17 cellular contexts compared by ENCODE assay signal in the genomic region with DNA sequence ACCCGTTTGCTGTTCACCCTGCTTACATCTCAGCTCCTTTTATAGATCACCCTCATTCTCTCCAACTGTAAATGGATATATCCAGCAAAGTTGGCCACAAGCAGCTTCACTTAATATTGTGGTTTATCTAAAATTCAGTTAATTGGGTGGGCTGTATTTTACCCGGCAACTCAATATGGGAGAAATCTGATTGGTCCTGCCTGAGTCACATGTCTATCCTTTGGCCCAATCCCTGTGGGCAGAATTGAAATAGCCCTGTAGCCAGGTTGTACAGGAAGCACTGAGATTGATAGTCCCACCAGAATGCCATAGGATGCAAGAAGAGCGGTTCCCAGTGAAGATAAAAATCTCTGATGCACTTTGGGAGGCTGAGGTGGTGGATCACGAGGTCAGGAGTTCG.
A peak's percentile ranks its signal among the peaks of the same experiment; 100 is the strongest.
DNase-seq lines count a peak whose midpoint lies in the region; ATAC-seq, FAIRE-seq and TF ChIP-seq lines count a peak whose summit lies in the region.
"Had no signal": no experiment of that assay in that cellular context is flagged by ENCODE, and none has a peak within 500 bp of the region (broad histone marks: within the 10 kb centered on the region; RNA-seq: fewer than 3 reads in every experiment).

No MANE protein-coding gene starts in this region.

- CTCF ChIA-PET in HEK293T (lab: Yijun Ruan, JAX) = no interaction called here
- CTCF ChIA-PET in GM12878 (lab: Yijun Ruan, JAX) = no interaction called here

- in situ Hi-C loops in GM12878 (cut with MboI) = no loop called here

- ATAC-seq in GM12878 = no peak
- ATAC-seq in GM18505 (IDR thresholded peaks at IDR 0.05; ENCODE audit: unreplicated experiment) = no peak
- ATAC-seq: effector memory CD8-positive, alpha-beta T cell; stimulated activated memory B cell treated with anti-CD40 and anti-IgM and Interleukin-4, amounts not matched to agents 10 μg/mL and 1 μg/mL and 100 μg/mL, for 72 hours had no signal

- TF ChIP-seq RAD21 in GM12878 (IDR thresholded peaks at IDR 0.05; ENCODE audit: insufficient read depth, low read depth, low read length) = no peak

- H3K27me3 ChIP-seq in GM12878 (replicated peaks in 1 of 2; ENCODE audit: control insufficient read depth in 2 of 2, insufficient read depth in 2 of 2, low read length in 1 of 2) = no peaks in the 10 kb centered on the region
- H3K27me3 ChIP-seq: BLaER1 treated with 17β-estradiol and CSF1 and Interleukin-3, amounts not matched to agents 10 nM and 100 nM; breast epithelium had no signal

- no peaks in the 10 kb centered on the region for H4K20me1 ChIP-seq in GM12878 (ENCODE audit: control insufficient read depth, insufficient read depth)
- H4K20me1 ChIP-seq: BLaER1 treated with 17β-estradiol and CSF1 and Interleukin-3, amounts not matched to agents 10 nM and 100 nM had no signal

- no peaks in the 10 kb centered on the region for H3K79me2 ChIP-seq in GM12878 (ENCODE audit: control insufficient read depth, insufficient read depth, low read length)

- WGBS in GM12878 (ENCODE audit: insufficient coverage, insufficient replicate concordance, low lambda C conversion rate, missing lambda C conversion rate) = 9% methylated on average over 5 of the region's 5 CpGs

- H3K27ac ChIP-seq in GM12878 (ENCODE audit: control insufficient read depth, insufficient read depth) (no peak overlapping the region), substantia nigra (ENCODE audit: low read depth, low read length, poor library complexity, severe bottlenecking) (no peak overlapping the region)
- H3K27ac ChIP-seq: BLaER1 treated with 17β-estradiol and CSF1 and Interleukin-3, amounts not matched to agents 10 nM and 100 nM; breast epithelium; HL-60 had no signal

- no peak for TF ChIP-seq CTCF in GM12878 (IDR thresholded peaks at IDR 0.05 in 2 of 3, conservative IDR thresholded peaks at IDR 0.05 in 1 of 3; ENCODE audit: control insufficient read depth in 2 of 3, extremely low read depth in 1 of 3, insufficient read depth in 1 of 3, low read depth in 3 of 3, low read length in 3 of 3)

- H3K4me2 ChIP-seq in GM12878 (ENCODE audit: control insufficient read depth, insufficient read depth) = no peak overlapping the region

- H3K9ac ChIP-seq in GM12878 (ENCODE audit: control insufficient read depth, insufficient read depth, low read length) = no peak overlapping the region
- H3K9ac ChIP-seq: BLaER1 treated with 17β-estradiol and CSF1 and Interleukin-3, amounts not matched to agents 10 nM and 100 nM had no signal

- TF ChIP-seq POLR2A in GM12878 (IDR thresholded peaks at IDR 0.05; ENCODE audit: low read depth, low read length) = no peak
- no peak for TF ChIP-seq POLR2A in GM18505 (IDR thresholded peaks at IDR 0.05; ENCODE audit: borderline replicate concordance, extremely low read depth, insufficient read depth, insufficient read length)

- no peaks in the 10 kb centered on the region for H3K4me1 ChIP-seq in GM12878 (ENCODE audit: control insufficient read depth, insufficient read depth, low read length)
- H3K4me1 ChIP-seq: breast epithelium had no signal

- POLR2A ChIA-PET in HEK293T (lab: Yijun Ruan, JAX) = no interaction called here
- POLR2A ChIA-PET in GM12878 (lab: Charles Lee) = no interaction called here

- H2AFZ ChIP-seq in GM12878 (ENCODE audit: control insufficient read depth, low read depth, low read length) = no peak overlapping the region

- RAD21 ChIA-PET in GM12878 (lab: Charles Lee; ENCODE audit: unreplicated experiment) = no interaction called here

- no peak overlapping the region for H3K4me3 ChIP-seq in GM12878
- H3K4me3 ChIP-seq: BLaER1 treated with 17β-estradiol and CSF1 and Interleukin-3, amounts not matched to agents 10 nM and 100 nM; breast epithelium had no signal

- no peaks in the 10 kb centered on the region for H3K9me3 ChIP-seq in GM12878 (replicated peaks; ENCODE audit: control insufficient read depth, insufficient read depth, low read length)
- H3K9me3 ChIP-seq: BLaER1 treated with 17β-estradiol and CSF1 and Interleukin-3, amounts not matched to agents 10 nM and 100 nM; breast epithelium had no signal

- TF ChIP-seq EP300 in GM12878 (IDR thresholded peaks at IDR 0.05; ENCODE audit: borderline replicate concordance in 1 of 2, control insufficient read depth in 1 of 2, low read depth in 2 of 2, low read length in 2 of 2) = no peak

- intact Hi-C loops in GM12878 (cut with micrococcal nuclease; ENCODE audit: unreplicated experiment) = no loop called here

- FAIRE-seq in GM12878 (lab: Jason Lieb, UNC) = no peak
- FAIRE-seq: RCC 7860 had no signal

- H3K36me3 ChIP-seq in GM12878 (ENCODE audit: control insufficient read depth in 2 of 2, insufficient read depth in 2 of 2, low read length in 1 of 2) = no peaks in the 10 kb centered on the region
- H3K36me3 ChIP-seq: BLaER1 treated with 17β-estradiol and CSF1 and Interleukin-3, amounts not matched to agents 10 nM and 100 nM; breast epithelium had no signal

- SMC1A ChIA-PET in GM12878 (lab: Charles Lee; ENCODE audit: uncharacterized antibody, unreplicated experiment) = no interaction called here

- BruUV-seq in GM12878 (replicated peaks; lab: Mats Ljungman, UMichigan) = no TSS peak

- DNase-seq in EH (ENCODE audit: low read depth) (peak; percentile 23), HEK293T (ENCODE audit: extremely low spot score) (peak; percentile 59), GM12878 (ENCODE audit: low read depth, low spot score) (no peak), islet precursor cell (peak; percentile 54), substantia nigra (lab: John Stamatoyannopoulos, UW) (no peak), NCI-H1930 (lab: John Stamatoyannopoulos, UW) (no peak), RKO (ENCODE audit: low spot score) (no peak)
- DNase-seq: activated T-cell treated with anti-CD3 and anti-CD28 coated beads for 4 hours; effector memory CD8-positive, alpha-beta T cell; NCI-H1694 treated with DMSO at 0.1 percent for 48 hours; NCI-H526 had no signal

TF ChIP-seq in HEK293T, 16 proteins besides CTCF, POLR2A, EP300 and RAD21:
- TF ChIP-seq CTBP1 (IDR thresholded peaks at IDR 0.05; ENCODE audit: borderline replicate concordance) (no peak), SP1 (IDR thresholded peaks at IDR 0.05) (no peak), ZNF384 (IDR thresholded peaks at IDR 0.05) (no peak)

TF ChIP-seq in GM12878, 131 proteins besides CTCF, POLR2A, EP300 and RAD21 (continues in another document):
- no peak for TF ChIP-seq DPF2 (IDR thresholded peaks at IDR 0.05)
- TF ChIP-seq, protein P1, sequence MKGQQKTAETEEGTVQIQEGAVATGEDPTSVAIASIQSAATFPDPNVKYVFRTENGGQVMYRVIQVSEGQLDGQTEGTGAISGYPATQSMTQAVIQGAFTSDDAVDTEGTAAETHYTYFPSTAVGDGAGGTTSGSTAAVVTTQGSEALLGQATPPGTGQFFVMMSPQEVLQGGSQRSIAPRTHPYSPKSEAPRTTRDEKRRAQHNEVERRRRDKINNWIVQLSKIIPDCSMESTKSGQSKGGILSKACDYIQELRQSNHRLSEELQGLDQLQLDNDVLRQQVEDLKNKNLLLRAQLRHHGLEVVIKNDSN (IDR thresholded peaks at IDR 0.05; ENCODE audit: borderline replicate concordance, extremely low read length, insufficient read depth, low read depth, low read length) = peak; percentile 12
- TF ChIP-seq, protein P2, sequence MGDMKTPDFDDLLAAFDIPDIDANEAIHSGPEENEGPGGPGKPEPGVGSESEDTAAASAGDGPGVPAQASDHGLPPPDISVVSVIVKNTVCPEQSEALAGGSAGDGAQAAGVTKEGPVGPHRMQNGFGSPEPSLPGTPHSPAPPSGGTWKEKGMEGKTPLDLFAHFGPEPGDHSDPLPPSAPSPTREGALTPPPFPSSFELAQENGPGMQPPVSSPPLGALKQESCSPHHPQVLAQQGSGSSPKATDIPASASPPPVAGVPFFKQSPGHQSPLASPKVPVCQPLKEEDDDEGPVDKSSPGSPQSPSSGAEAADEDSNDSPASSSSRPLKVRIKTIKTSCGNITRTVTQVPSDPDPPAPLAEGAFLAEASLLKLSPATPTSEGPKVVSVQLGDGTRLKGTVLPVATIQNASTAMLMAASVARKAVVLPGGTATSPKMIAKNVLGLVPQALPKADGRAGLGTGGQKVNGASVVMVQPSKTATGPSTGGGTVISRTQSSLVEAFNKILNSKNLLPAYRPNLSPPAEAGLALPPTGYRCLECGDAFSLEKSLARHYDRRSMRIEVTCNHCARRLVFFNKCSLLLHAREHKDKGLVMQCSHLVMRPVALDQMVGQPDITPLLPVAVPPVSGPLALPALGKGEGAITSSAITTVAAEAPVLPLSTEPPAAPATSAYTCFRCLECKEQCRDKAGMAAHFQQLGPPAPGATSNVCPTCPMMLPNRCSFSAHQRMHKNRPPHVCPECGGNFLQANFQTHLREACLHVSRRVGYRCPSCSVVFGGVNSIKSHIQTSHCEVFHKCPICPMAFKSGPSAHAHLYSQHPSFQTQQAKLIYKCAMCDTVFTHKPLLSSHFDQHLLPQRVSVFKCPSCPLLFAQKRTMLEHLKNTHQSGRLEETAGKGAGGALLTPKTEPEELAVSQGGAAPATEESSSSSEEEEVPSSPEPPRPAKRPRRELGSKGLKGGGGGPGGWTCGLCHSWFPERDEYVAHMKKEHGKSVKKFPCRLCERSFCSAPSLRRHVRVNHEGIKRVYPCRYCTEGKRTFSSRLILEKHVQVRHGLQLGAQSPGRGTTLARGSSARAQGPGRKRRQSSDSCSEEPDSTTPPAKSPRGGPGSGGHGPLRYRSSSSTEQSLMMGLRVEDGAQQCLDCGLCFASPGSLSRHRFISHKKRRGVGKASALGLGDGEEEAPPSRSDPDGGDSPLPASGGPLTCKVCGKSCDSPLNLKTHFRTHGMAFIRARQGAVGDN (IDR thresholded peaks at IDR 0.05) = no peak
- TF ChIP-seq, protein P3, sequence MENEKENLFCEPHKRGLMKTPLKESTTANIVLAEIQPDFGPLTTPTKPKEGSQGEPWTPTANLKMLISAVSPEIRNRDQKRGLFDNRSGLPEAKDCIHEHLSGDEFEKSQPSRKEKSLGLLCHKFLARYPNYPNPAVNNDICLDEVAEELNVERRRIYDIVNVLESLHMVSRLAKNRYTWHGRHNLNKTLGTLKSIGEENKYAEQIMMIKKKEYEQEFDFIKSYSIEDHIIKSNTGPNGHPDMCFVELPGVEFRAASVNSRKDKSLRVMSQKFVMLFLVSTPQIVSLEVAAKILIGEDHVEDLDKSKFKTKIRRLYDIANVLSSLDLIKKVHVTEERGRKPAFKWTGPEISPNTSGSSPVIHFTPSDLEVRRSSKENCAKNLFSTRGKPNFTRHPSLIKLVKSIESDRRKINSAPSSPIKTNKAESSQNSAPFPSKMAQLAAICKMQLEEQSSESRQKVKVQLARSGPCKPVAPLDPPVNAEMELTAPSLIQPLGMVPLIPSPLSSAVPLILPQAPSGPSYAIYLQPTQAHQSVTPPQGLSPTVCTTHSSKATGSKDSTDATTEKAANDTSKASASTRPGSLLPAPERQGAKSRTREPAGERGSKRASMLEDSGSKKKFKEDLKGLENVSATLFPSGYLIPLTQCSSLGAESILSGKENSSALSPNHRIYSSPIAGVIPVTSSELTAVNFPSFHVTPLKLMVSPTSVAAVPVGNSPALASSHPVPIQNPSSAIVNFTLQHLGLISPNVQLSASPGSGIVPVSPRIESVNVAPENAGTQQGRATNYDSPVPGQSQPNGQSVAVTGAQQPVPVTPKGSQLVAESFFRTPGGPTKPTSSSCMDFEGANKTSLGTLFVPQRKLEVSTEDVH (IDR thresholded peaks at IDR 0.05; ENCODE audit: low read depth, partially characterized antibody) = no peak
- TF ChIP-seq FOS (IDR thresholded peaks at IDR 0.05; ENCODE audit: borderline replicate concordance, extremely low read depth, insufficient read length) = no peak

Comparison
In these comparisons a context has a peak if more than half of its experiments do, and no peak if none do; other contexts are left out.
1. DNase-seq: peak in EH (single experiment), HEK293T (single experiment) and islet precursor cell (single experiment); none in GM12878 (single experiment), substantia nigra (0 of 49), NCI-H1930 (0 of 2) and RKO (single experiment).